Comparison of ENCODE assay signal across 8 cellular contexts in genomic region chr1:153540394-153541361, GRCh38. TPM values are rescaled to one million over a fixed set of nuclear protein-coding genes. Genes with fewer than 3 reads are reported as not detected.
DNase-seq lines count a peak whose midpoint lies in the region; ATAC-seq, FAIRE-seq and TF ChIP-seq lines count a peak whose summit lies in the region.

Gene S100A5, minus strand, starts transcription at chr1:153540934. Its CDS starts 743 bp downstream, at chr1:153540191.

- no peak for TF ChIP-seq POLR2A in H54 (IDR thresholded peaks at IDR 0.05; ENCODE audit: low read depth, low read length)

- no peaks in the 10 kb centered on the region for H3K27me3 ChIP-seq in Caco-2 (replicated peaks; ENCODE audit: control insufficient read depth, insufficient read depth, low read length)
- no peaks in the 10 kb centered on the region for H3K27me3 ChIP-seq in lower lobe of right lung (ENCODE audit: low read depth)

- intact Hi-C loops in Caco-2 (cut with micrococcal nuclease; ENCODE audit: unreplicated experiment) (no loop called here), lower lobe of right lung (cut with DNase I) (no loop called here), sciatic nerve (cut with DNase I) (no loop called here)

- FAIRE-seq in urothelium cell line (lab: Jason Lieb, UNC): no peak
- no peak for FAIRE-seq in H54 (lab: Jason Lieb, UNC)

- peaks cover 22% of the 10 kb centered on the region for H3K36me3 Mint-ChIP-seq in Caco-2 (ENCODE audit: insufficient read depth, unreplicated experiment)

- H3K4me1 ChIP-seq in Caco-2 (peaks cover 24% of the 10 kb centered on the region), lower lobe of right lung (peaks cover 68% of the 10 kb centered on the region)

- no peak within 1 kb of the TSS for H3K4me3 Mint-ChIP-seq in Caco-2 (ENCODE audit: unreplicated experiment)

- CTCF ChIA-PET in Caco-2 (lab: Charles Lee): interaction anchor here (0.8 kb wide), 1 partner anchor 87 kb away, joined by 3 read pairs; the partner anchor contains the start of gene S100A13

- peak within 1 kb of the TSS; percentile 59 for H3K27ac Mint-ChIP-seq in Caco-2 (ENCODE audit: unreplicated experiment)

- H3K9me3 ChIP-seq in Caco-2 (no peaks in the 10 kb centered on the region), lower lobe of right lung (no peaks in the 10 kb centered on the region)

- TF ChIP-seq CTCF in Caco-2 (IDR thresholded peaks at IDR 0.05; ENCODE audit: insufficient read depth in 1 of 2, low read depth in 1 of 2, low read length in 1 of 2, severe bottlenecking in 1 of 2, unreplicated experiment in 1 of 2) (no peak), lower lobe of right lung (IDR thresholded peaks at IDR 0.05) (no peak)

- peaks cover 33% of the 10 kb centered on the region for H3K4me1 Mint-ChIP-seq in Caco-2 (ENCODE audit: low read depth, unreplicated experiment)

- H3K4me3 ChIP-seq in Caco-2 (ENCODE audit: low read depth, low read length) (no peak within 1 kb of the TSS), lower lobe of right lung (no peak within 1 kb of the TSS)

- POLR2A ChIA-PET in Caco-2 (lab: Charles Lee): no interaction called here

- no peaks in the 10 kb centered on the region for H3K27me3 Mint-ChIP-seq in Caco-2 (ENCODE audit: insufficient read depth, unreplicated experiment)

- no TSS peak for BruUV-seq in Caco-2 (replicated peaks; lab: Mats Ljungman, UMichigan)

- no peaks in the 10 kb centered on the region for H3K36me3 ChIP-seq in Caco-2 (ENCODE audit: control insufficient read depth, insufficient read depth, low read length)
- peaks cover 16% of the 10 kb centered on the region for H3K36me3 ChIP-seq in lower lobe of right lung

- H3K27ac ChIP-seq in lower lobe of right lung: peak within 1 kb of the TSS; percentile 67

- ATAC-seq in lower lobe of right lung: no peak
- no peak for ATAC-seq in sciatic nerve
- ATAC-seq in GM21825 (IDR thresholded peaks at IDR 0.05; ENCODE audit: unreplicated experiment): no peak

- no peaks in the 10 kb centered on the region for H3K9me3 Mint-ChIP-seq in Caco-2 (ENCODE audit: unreplicated experiment)

- DNase-seq in Caco-2: no peak
- DNase-seq in NOMO-1 treated with DMSO at 0.1 percent for 48 hours (lab: John Stamatoyannopoulos, UW; ENCODE audit: unreplicated experiment): peak; percentile 79
- DNase-seq in activated T-helper 9 cell treated with anti-CD3 and anti-CD28 coated beads, Interleukin-2, amount 50 U/mL, for 16 hours (ENCODE audit: low read depth): peak; percentile 38
- no peak for DNase-seq in lower lobe of right lung
- peak; percentile 70 for DNase-seq in urothelium cell line (ENCODE audit: low spot score)
- DNase-seq in sciatic nerve (ENCODE audit: low spot score): no peak
- DNase-seq in H54 (ENCODE audit: insufficient read length, low spot score): no peak

RNA-seq across cellular contexts. Expression of gene S100A5, which starts in this region (rescaled TPM):
- total RNA-seq in Caco-2 (2022) (not detected in 2 replicates), lower lobe of right lung (not detected), sciatic nerve (not detected)

Comparison
In these comparisons a context has a peak if more than half of its experiments do, and no peak if none do; other contexts are left out.
1. DNase-seq: peak in NOMO-1 treated with DMSO at 0.1 percent for 48 hours (single experiment), activated T-helper 9 cell treated with anti-CD3 and anti-CD28 coated beads, Interleukin-2, amount 50 U/mL, for 16 hours (single experiment) and urothelium cell line (single experiment); none in Caco-2 (0 of 2), lower lobe of right lung (single experiment), sciatic nerve (single experiment) and H54 (single experiment).